ENCODE assay signal across 8 cellular contexts in genomic region chr13:97222934-97223710, GRCh38. TPM values are rescaled to one million over a fixed set of nuclear protein-coding genes. Genes with fewer than 3 reads are reported as not detected.
A peak's percentile ranks its signal among the peaks of the same experiment; 100 is the strongest.
DNase-seq lines count a peak whose midpoint lies in the region; ATAC-seq, FAIRE-seq and TF ChIP-seq lines count a peak whose summit lies in the region.

No MANE protein-coding gene starts in this region.

- H3K27ac ChIP-seq in WERI-Rb-1 = peak overlapping the region; percentile 46
- H3K27ac ChIP-seq in right atrium auricular region = peak overlapping the region; percentile 91
- H3K27ac ChIP-seq in small intestine (ENCODE audit: low read depth in 1 of 2, low read length in 1 of 2) = peak overlapping the region; percentile 25 to 97

- H3K4me1 ChIP-seq in right atrium auricular region (peaks cover 0 to 42% of the 10 kb centered on the region in 2 donors), small intestine (ENCODE audit: control insufficient read depth in 2 of 2, insufficient read depth in 1 of 2, low read depth in 1 of 2, low read length in 1 of 2) (peaks cover 11 to 16% of the 10 kb centered on the region in 2 donors)

- DNase-seq in Right ventricle myocardium superior = no peak
- DNase-seq in cardiac septum (ENCODE audit: low spot score) = no peak
- DNase-seq in WERI-Rb-1 = no peak
- DNase-seq in right atrium auricular region (ENCODE audit: low spot score) = no peak
- peak; percentile 16 for DNase-seq in small intestine
- DNase-seq in activated CD4-positive, alpha-beta T cell treated with anti-CD3 and anti-CD28 coated beads, Interleukin-2, amount 50 U/mL, for 1 hour = no peak
- no peak for DNase-seq in T-helper 9 cell

- H3K27me3 ChIP-seq in WERI-Rb-1 (ENCODE audit: insufficient read depth, low read depth, severe bottlenecking) (no peaks in the 10 kb centered on the region), right atrium auricular region (no peaks in the 10 kb centered on the region), small intestine (ENCODE audit: control insufficient read depth in 2 of 2, insufficient read depth in 2 of 2, low read length in 2 of 2) (no peaks in the 10 kb centered on the region)

- ATAC-seq in Right ventricle myocardium superior (ENCODE audit: poor library complexity) = peak; percentile 11
- ATAC-seq in HG03432 (IDR thresholded peaks at IDR 0.05; ENCODE audit: unreplicated experiment) = no peak

- H3K4me3 ChIP-seq in WERI-Rb-1 (ENCODE audit: low read depth, low read length) (peak overlapping the region; percentile 55), right atrium auricular region (peak overlapping the region; percentile 60 to 67), small intestine (ENCODE audit: low read depth in 1 of 2, low read length in 2 of 2) (peak overlapping the region; percentile 50 to 89)

- no peak for TF ChIP-seq CTCF in WERI-Rb-1 (IDR thresholded peaks at IDR 0.05; ENCODE audit: low read depth, low read length)
- TF ChIP-seq CTCF in right atrium auricular region (IDR thresholded peaks at IDR 0.05) = no peak

- intact Hi-C loops in Right ventricle myocardium superior (cut with DNase I) = loop anchor here (5.0 kb wide), 2 partner anchors 119 to 134 kb away; no protein-coding TSS in a partner anchor
- intact Hi-C loops in cardiac septum (cut with DNase I) = loop anchor here (2.0 to 5.0 kb wide), 3 partner anchors 34 to 209 kb away; partner anchors contain the start of gene RAP2A

- 1 to 2% (median 1%) methylated on average over 8 of the region's 8 CpGs for WGBS in small intestine, 3 donors

- H3K36me3 ChIP-seq in WERI-Rb-1 (no peaks in the 10 kb centered on the region), right atrium auricular region (no peaks in the 10 kb centered on the region), small intestine (ENCODE audit: control insufficient read depth in 2 of 2, insufficient read depth in 2 of 2, low read length in 2 of 2) (no peaks in the 10 kb centered on the region)

- H3K9me3 ChIP-seq in WERI-Rb-1 (ENCODE audit: severe bottlenecking) (no peaks in the 10 kb centered on the region), right atrium auricular region (no peaks in the 10 kb centered on the region), small intestine (ENCODE audit: control insufficient read depth, low read depth) (no peaks in the 10 kb centered on the region)

- no peak for FAIRE-seq in small intestine (lab: Jason Lieb, UNC)

RNA-seq across cellular contexts. Expression of gene MBNL2, which starts 1.0 kb away (rescaled TPM):
- total RNA-seq in Right ventricle myocardium superior = 69.3 TPM
- 67.6 TPM for total RNA-seq in cardiac septum
- total RNA-seq in right atrium auricular region = 10 to 100 TPM; 62.0 to 81.6 TPM
- 10 to 100 TPM; 12.1 to 13.6 (median 12.7) TPM for polyA plus RNA-seq in small intestine
